22 cellular contexts compared by ENCODE assay signal in the genomic region with DNA sequence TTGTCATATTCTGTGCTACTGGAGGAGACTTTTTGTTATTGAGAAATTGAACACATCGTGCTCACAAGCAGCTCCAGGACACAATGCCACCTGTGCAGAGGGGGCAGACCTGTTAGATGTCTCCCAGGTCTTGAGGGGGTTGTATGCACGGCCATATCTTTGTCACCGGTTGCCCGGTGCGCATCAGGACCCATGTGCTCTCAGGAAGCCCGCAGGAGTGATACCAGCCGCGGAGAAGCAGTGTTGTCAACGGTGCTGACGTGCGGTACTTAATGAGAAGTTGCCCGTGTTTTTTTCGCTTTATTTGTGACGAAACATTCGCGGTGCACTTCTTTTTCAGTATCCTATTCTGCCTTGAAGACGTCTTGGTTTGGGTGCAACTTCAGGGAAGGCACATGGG.
DNase-seq lines count a peak whose midpoint lies in the region; ATAC-seq, FAIRE-seq and TF ChIP-seq lines count a peak whose summit lies in the region.
"Had no signal": no experiment of that assay in that cellular context is flagged by ENCODE, and none has a peak within 500 bp of the region (broad histone marks: within the 10 kb centered on the region; RNA-seq: fewer than 3 reads in every experiment).

No MANE protein-coding gene starts in this region.

- TF ChIP-seq RAD21 in HepG2 (CRISPR knock-in tag; IDR thresholded peaks at IDR 0.05), result no peak

- H3K27me3 ChIP-seq in right lobe of liver (no peaks in the 10 kb centered on the region), HepG2 (ENCODE audit: control insufficient read depth in 1 of 2, insufficient read depth in 2 of 2, low read length in 2 of 2) (peaks cover 24 to 92% of the 10 kb centered on the region in 2 experiments), sigmoid colon (no peaks in the 10 kb centered on the region), trophoblast cell (ENCODE audit: insufficient read depth, low read length) (no peaks in the 10 kb centered on the region)

- H3K9me3 Mint-ChIP-seq in activated T-cell treated with anti-CD3 and anti-CD28 coated beads, Interleukin-2, amount 50 U/mL, for 72 hours, result no peaks in the 10 kb centered on the region
- H3K9me3 Mint-ChIP-seq: CD8-positive, alpha-beta T cell had no signal

- no TSS peak for BruUV-seq in HepG2 (replicated peaks; lab: Mats Ljungman, UMichigan)

- no peaks in the 10 kb centered on the region for H3K27me3 Mint-ChIP-seq in activated T-cell treated with anti-CD3 and anti-CD28 coated beads, Interleukin-2, amount 50 U/mL, for 72 hours (ENCODE audit: low read depth)
- H3K27me3 Mint-ChIP-seq: B cell had no signal

- in situ Hi-C loops in HepG2 (cut with HindIII; ENCODE audit: extremely low pct_ligation_motif_present, low pct_unique_long_range_greater_than_20kb), result no loop called here

- WGBS in right lobe of liver (ENCODE audit: insufficient coverage, low coverage, low lambda C conversion rate, missing lambda C conversion rate), result 80% methylated on average over 3 of the region's 17 CpGs
- WGBS in HepG2 (ENCODE audit: low lambda C conversion rate), result 64% methylated on average over 17 of the region's 17 CpGs
- 89 to 91% methylated on average over 17 of the region's 17 CpGs for WGBS in sigmoid colon, 2 donors
- WGBS in trophoblast cell (ENCODE audit: extremely low coverage, insufficient coverage, insufficient read length), result no CpG with 5 or more reads among the region's 17 CpGs

- ATAC-seq in right lobe of liver (no peak), HepG2 (no peak), HG03469 (IDR thresholded peaks at IDR 0.05; ENCODE audit: unreplicated experiment) (no peak)
- no peak for ATAC-seq in activated T-cell treated with anti-CD3 and anti-CD28 coated beads, Interleukin-2, amount 50 U/mL, for 72 hours (replicated peaks in 1 of 2)
- ATAC-seq: CD8-positive, alpha-beta T cell had no signal

- H3K9me3 ChIP-seq in right lobe of liver, result no peaks in the 10 kb centered on the region
- no peaks in the 10 kb centered on the region for H3K9me3 ChIP-seq in HepG2 (ENCODE audit: low read length)
- H3K9me3 ChIP-seq in sigmoid colon, result no peaks in the 10 kb centered on the region
- H3K9me3 ChIP-seq in trophoblast cell (ENCODE audit: insufficient read depth, low read depth, low read length), result peaks cover 6% of the 10 kb centered on the region

- H3K4me2 ChIP-seq in HepG2 (ENCODE audit: low read depth, low read length) (no peak overlapping the region), trophoblast cell (ENCODE audit: low read length) (no peak overlapping the region)

- H3K4me1 Mint-ChIP-seq in activated T-cell treated with anti-CD3 and anti-CD28 coated beads, Interleukin-2, amount 50 U/mL, for 72 hours (ENCODE audit: low read depth), result no peaks in the 10 kb centered on the region
- H3K4me1 Mint-ChIP-seq: B cell, H9 had no signal

- H3K27ac ChIP-seq in right lobe of liver, result no peak overlapping the region
- H3K27ac ChIP-seq in HepG2 (ENCODE audit: extremely low read length, insufficient read depth, low read length), result no peak overlapping the region
- no peak overlapping the region for H3K27ac ChIP-seq in sigmoid colon
- H3K27ac ChIP-seq in trophoblast cell (ENCODE audit: low read depth, low read length), result no peak overlapping the region
- H3K27ac ChIP-seq: C4-2B had no signal

- DNase-seq in right lobe of liver (peak in 2 of 3 donors; percentile 3 to 37), HepG2 (ENCODE audit: low spot score) (no peak), islet precursor cell (peak; percentile 21), sigmoid colon (peak; percentile 38), trophoblast cell (no peak)
- no peak for DNase-seq in activated T-cell treated with anti-CD3 and anti-CD28 coated beads, Interleukin-2, amount 50 U/mL, for 72 hours
- DNase-seq: CD8-positive, alpha-beta T cell; COR-L47; DMS153; DMS79 treated with DMSO at 0.1 percent for 48 hours; EL; GOT3; H9 had no signal

- CTCF ChIA-PET in HepG2 (lab: Yijun Ruan, JAX; ENCODE audit: low intra/inter-chr PET ratio, low total read pairs), result no interaction called here

- H3K79me1 ChIP-seq in trophoblast cell (ENCODE audit: low read length), result no peaks in the 10 kb centered on the region

- H3K27ac Mint-ChIP-seq in activated T-cell treated with anti-CD3 and anti-CD28 coated beads, Interleukin-2, amount 50 U/mL, for 72 hours, result no peak overlapping the region
- H3K27ac Mint-ChIP-seq: B cell; CD8-positive, alpha-beta T cell; H9 had no signal

- H4K8ac ChIP-seq in trophoblast cell (ENCODE audit: low read depth, low read length), result no peak overlapping the region

- H2AFZ ChIP-seq in HepG2 (ENCODE audit: low read length), result no peak overlapping the region
- H2AFZ ChIP-seq in trophoblast cell (ENCODE audit: insufficient read depth, low read length, poor library complexity), result no peak overlapping the region

- TF ChIP-seq POLR2A in right lobe of liver (IDR thresholded peaks at IDR 0.05) (no peak), HepG2 (IDR thresholded peaks at IDR 0.05; ENCODE audit: insufficient read depth in 1 of 2, low read depth in 2 of 2, low read length in 2 of 2) (no peak), sigmoid colon (IDR thresholded peaks at IDR 0.05) (no peak)

- H3K79me2 ChIP-seq in HepG2 (ENCODE audit: insufficient read depth, low read length), result no peaks in the 10 kb centered on the region
- H3K79me2 ChIP-seq in trophoblast cell (ENCODE audit: control insufficient read depth, insufficient read depth, low read length, poor library complexity), result no peaks in the 10 kb centered on the region

- peaks cover 10% of the 10 kb centered on the region; the same call in 1 of the 2 replicates for H4K20me1 ChIP-seq in HepG2 (ENCODE audit: insufficient read depth, low read length)

- no peak overlapping the region for H4K12ac ChIP-seq in trophoblast cell (ENCODE audit: low read depth, low read length)

- no peak overlapping the region for H2BK12ac ChIP-seq in trophoblast cell (ENCODE audit: low read length)

- H3K4me3 ChIP-seq in right lobe of liver, result no peak overlapping the region
- no peak overlapping the region for H3K4me3 ChIP-seq in HepG2 (replicated peaks in 1 of 3; ENCODE audit: insufficient read depth in 1 of 3, low read depth in 2 of 3, low read length in 3 of 3)
- H3K4me3 ChIP-seq in sigmoid colon, result no peak overlapping the region
- no peak overlapping the region for H3K4me3 ChIP-seq in trophoblast cell (ENCODE audit: low read depth, low read length)

- H3K36me3 Mint-ChIP-seq in activated T-cell treated with anti-CD3 and anti-CD28 coated beads, Interleukin-2, amount 50 U/mL, for 72 hours (ENCODE audit: insufficient read depth in 2 of 2), result no peaks in the 10 kb centered on the region
- H3K36me3 Mint-ChIP-seq: CD8-positive, alpha-beta T cell had no signal

- no peak overlapping the region for H3K4ac ChIP-seq in trophoblast cell (ENCODE audit: low read depth, low read length)

- H3K18ac ChIP-seq in trophoblast cell (ENCODE audit: low read length), result no peak overlapping the region

- intact Hi-C loops in right lobe of liver (cut with DNase I), result no loop called here
- intact Hi-C loops in HepG2 (cut with micrococcal nuclease; ENCODE audit: unreplicated experiment), result no loop called here
- intact Hi-C loops in sigmoid colon (cut with DNase I), result no loop called here

- TF ChIP-seq EP300 in HepG2 (IDR thresholded peaks at IDR 0.05; ENCODE audit: low read depth in 2 of 2, low read length in 2 of 2) (no peak), HepG2 (CRISPR knock-in tag; IDR thresholded peaks at IDR 0.05; ENCODE audit: borderline replicate concordance) (no peak), sigmoid colon (IDR thresholded peaks at IDR 0.05) (no peak)

- no peak overlapping the region for H2BK120ac ChIP-seq in trophoblast cell (ENCODE audit: insufficient read depth, low read length, poor library complexity)

- no peak overlapping the region for H4K91ac ChIP-seq in trophoblast cell (ENCODE audit: low read depth, low read length)

- H3K14ac ChIP-seq in trophoblast cell (ENCODE audit: low read length), result no peak overlapping the region

- H2AK5ac ChIP-seq in trophoblast cell (ENCODE audit: low read length), result no peak overlapping the region

- TF ChIP-seq CTCF in right lobe of liver (IDR thresholded peaks at IDR 0.05) (no peak), HepG2 (CRISPR knock-in tag; IDR thresholded peaks at IDR 0.05) (no peak), sigmoid colon (IDR thresholded peaks at IDR 0.05) (no peak)

- H3K36me3 ChIP-seq in right lobe of liver (no peaks in the 10 kb centered on the region), HepG2 (replicated peaks in 1 of 2; ENCODE audit: control insufficient read depth in 1 of 2, insufficient read depth in 2 of 2, low read length in 2 of 2) (no peaks in the 10 kb centered on the region), sigmoid colon (no peaks in the 10 kb centered on the region), trophoblast cell (ENCODE audit: control insufficient read depth in 1 of 2, insufficient read depth in 2 of 2, low read length in 2 of 2) (no peaks in the 10 kb centered on the region)

- H3K4me3 Mint-ChIP-seq in activated T-cell treated with anti-CD3 and anti-CD28 coated beads, Interleukin-2, amount 50 U/mL, for 72 hours, result no peak overlapping the region
- H3K4me3 Mint-ChIP-seq: B cell; CD8-positive, alpha-beta T cell; H9 had no signal

- H3K9ac ChIP-seq in HepG2 (ENCODE audit: insufficient read depth, low read depth, low read length), result no peak overlapping the region
- no peak overlapping the region for H3K9ac ChIP-seq in trophoblast cell (ENCODE audit: low read length)

- H3K4me1 ChIP-seq in right lobe of liver (no peaks in the 10 kb centered on the region), HepG2 (ENCODE audit: insufficient read depth, low read length) (no peaks in the 10 kb centered on the region), sigmoid colon (no peaks in the 10 kb centered on the region), trophoblast cell (ENCODE audit: control insufficient read depth in 1 of 2, insufficient read depth in 2 of 2, low read length in 2 of 2) (no peaks in the 10 kb centered on the region)

- POLR2A ChIA-PET in HepG2 (lab: Yijun Ruan, JAX), result no interaction called here

- no peak overlapping the region for H3K23ac ChIP-seq in trophoblast cell (ENCODE audit: low read length)

- no peak overlapping the region for H2BK5ac ChIP-seq in trophoblast cell (ENCODE audit: low read depth, low read length, poor library complexity)

- no peak for FAIRE-seq in HepG2 (lab: Jason Lieb, UNC)
- FAIRE-seq: A204.1, D721Med, G401.6, GM12891, GM19239, HTR-8/SVneo had no signal

TF ChIP-seq in HepG2, 621 proteins besides CTCF, POLR2A, EP300 and RAD21 (continues in another document):
- no peak for TF ChIP-seq SMAD9 (CRISPR knock-in tag; IDR thresholded peaks at IDR 0.05)
- no peak for TF ChIP-seq ZNF891 (CRISPR knock-in tag; IDR thresholded peaks at IDR 0.05)
- no peak for TF ChIP-seq ZNF232 (CRISPR knock-in tag; IDR thresholded peaks at IDR 0.05; ENCODE audit: borderline replicate concordance)
- TF ChIP-seq KDM5A (IDR thresholded peaks at IDR 0.05; ENCODE audit: borderline replicate concordance, low read length), result no peak
- no peak for TF ChIP-seq NFIB (CRISPR knock-in tag; IDR thresholded peaks at IDR 0.05; ENCODE audit: borderline replicate concordance)
- TF ChIP-seq NBN (conservative IDR thresholded peaks at IDR 0.05), result no peak
- TF ChIP-seq MTF1 (CRISPR knock-in tag; IDR thresholded peaks at IDR 0.05), result no peak
- no peak for TF ChIP-seq JDP2 (CRISPR knock-in tag; IDR thresholded peaks at IDR 0.05; ENCODE audit: borderline replicate concordance)
- TF ChIP-seq ATF1 (CRISPR knock-in tag; IDR thresholded peaks at IDR 0.05), result no peak
- TF ChIP-seq NR2C2 (CRISPR knock-in tag; IDR thresholded peaks at IDR 0.05; ENCODE audit: borderline replicate concordance), result no peak

Comparison
In these comparisons a context has a peak if more than half of its experiments do, and no peak if none do; other contexts are left out.
1. DNase-seq: peak in right lobe of liver (2 of 3), islet precursor cell (single experiment) and sigmoid colon (single experiment); none in HepG2 (single experiment), trophoblast cell (0 of 2) and activated T-cell treated with anti-CD3 and anti-CD28 coated beads, Interleukin-2, amount 50 U/mL, for 72 hours (0 of 2).